8 cellular contexts compared by ENCODE assay signal in the genomic region with DNA sequence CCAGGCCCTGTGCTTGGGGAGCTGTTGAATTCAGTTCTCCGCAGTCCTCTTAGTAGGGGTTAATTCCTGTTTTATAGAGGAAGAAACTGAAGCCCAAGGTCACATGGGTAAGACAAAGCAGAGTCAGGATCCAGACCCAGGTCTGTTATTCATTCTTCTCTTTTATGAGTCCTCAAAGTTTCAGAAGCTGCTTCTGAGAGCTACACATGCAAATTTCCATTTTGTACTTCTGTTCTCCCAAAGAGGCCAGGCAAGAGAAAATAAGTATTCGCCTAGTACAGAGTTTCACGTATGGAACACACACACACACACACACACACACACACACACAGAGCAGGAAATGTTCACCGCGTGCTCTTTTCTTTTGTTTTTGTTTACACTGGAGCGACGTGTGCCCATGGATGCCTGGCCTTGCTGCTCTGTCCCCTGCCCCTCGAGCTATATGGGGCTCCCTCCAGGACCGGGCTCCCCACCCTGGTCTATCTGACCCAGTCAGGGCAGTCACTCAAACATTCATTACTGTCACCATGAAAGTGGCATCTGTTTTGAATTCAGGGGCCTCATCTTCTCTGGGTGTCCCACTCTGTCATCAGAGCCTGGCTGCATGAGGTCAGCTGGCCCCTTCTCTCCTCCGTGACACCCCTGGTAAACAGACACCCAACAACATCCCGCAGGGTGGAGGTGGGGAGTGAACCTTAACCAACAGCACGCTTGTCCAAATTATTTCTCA.
DNase-seq lines count a peak whose midpoint lies in the region; ATAC-seq, FAIRE-seq and TF ChIP-seq lines count a peak whose summit lies in the region.

No MANE protein-coding gene starts in this region.

- TF ChIP-seq RAD21 in A549 (conservative IDR thresholded peaks at IDR 0.05 in 1 of 2, IDR thresholded peaks at IDR 0.05 in 1 of 2), result no peak

- peaks cover 78% of the 10 kb centered on the region for H3K4me1 Mint-ChIP-seq in astrocyte (ENCODE audit: low read depth, unreplicated experiment)

- TF ChIP-seq EP300 in A549 (IDR thresholded peaks at IDR 0.05), result no peak

- H3K36me3 Mint-ChIP-seq in astrocyte (ENCODE audit: low read depth, unreplicated experiment), result peaks cover 16% of the 10 kb centered on the region

- peak overlapping the region; percentile 59 for H3K27ac Mint-ChIP-seq in astrocyte (ENCODE audit: unreplicated experiment)

- ATAC-seq in A549 (no peak), HG03108 (IDR thresholded peaks at IDR 0.05; ENCODE audit: unreplicated experiment) (peak; percentile 86)

- no peak for DNase-seq in A549 (ENCODE audit: low read depth in 1 of 2, low spot score in 1 of 2)
- peak; percentile 62 for DNase-seq in GM19240 (ENCODE audit: insufficient read length, low spot score)
- no peak for DNase-seq in astrocyte (ENCODE audit: low read depth)
- peak; percentile 37 for DNase-seq in retina
- DNase-seq in posterior vena cava (ENCODE audit: low spot score), result no peak
- no peak for DNase-seq in HUDEP-2 (lab: John Stamatoyannopoulos, UW; ENCODE audit: unreplicated experiment in 76 of 76)
- no peak for DNase-seq in EL

- H3K4me3 ChIP-seq in A549 (no peak overlapping the region), astrocyte (ENCODE audit: insufficient read depth, low read depth, low read length) (no peak overlapping the region)

- intact Hi-C loops in posterior vena cava (cut with DNase I), result no loop called here

- FAIRE-seq in A549 (lab: Jason Lieb, UNC) (no peak), astrocyte (lab: Jason Lieb, UNC) (no peak)

- H3K4me2 ChIP-seq in A549 (peak overlapping the region; percentile 8; the same call in 1 of the 3 replicates), astrocyte (ENCODE audit: low read length) (no peak overlapping the region)

- H4K20me1 ChIP-seq in astrocyte (ENCODE audit: insufficient read depth, low read length), result peaks cover 32% of the 10 kb centered on the region

- WGBS in A549 (ENCODE audit: missing lambda C conversion rate), result 68% methylated on average over 12 of the region's 12 CpGs

- no peak overlapping the region for H3K9ac ChIP-seq in astrocyte (ENCODE audit: low read length)

- no peaks in the 10 kb centered on the region for H3K27me3 Mint-ChIP-seq in astrocyte (ENCODE audit: low read depth, unreplicated experiment)

- POLR2A ChIA-PET in A549 (lab: Yijun Ruan, JAX), result interaction anchor here (0.6 kb wide), 1 partner anchor 23 kb away, joined by 3 read pairs; no protein-coding TSS in a partner anchor

- H3K79me2 ChIP-seq in astrocyte (ENCODE audit: insufficient read depth, low read length), result peaks cover 74% of the 10 kb centered on the region

- no peaks in the 10 kb centered on the region for H3K27me3 ChIP-seq in astrocyte (ENCODE audit: insufficient read depth, low read length)

- H3K9me3 Mint-ChIP-seq in astrocyte (ENCODE audit: unreplicated experiment), result no peaks in the 10 kb centered on the region

- TF ChIP-seq POLR2A in A549 (IDR thresholded peaks at IDR 0.05; ENCODE audit: low read length), result no peak

- TF ChIP-seq CTCF in A549 (IDR thresholded peaks at IDR 0.05), result no peak
- TF ChIP-seq CTCF in astrocyte (IDR thresholded peaks at IDR 0.05; ENCODE audit: insufficient read depth, low read depth, low read length), result no peak

- no peak overlapping the region for H2AFZ ChIP-seq in astrocyte (ENCODE audit: low read depth, low read length)

- H3K4me1 ChIP-seq in A549 (peaks cover 94% of the 10 kb centered on the region), astrocyte (ENCODE audit: insufficient read depth, low read length) (peaks cover 38% of the 10 kb centered on the region)

- H3K27ac ChIP-seq in A549, result peak overlapping the region; percentile 28 to 76; a peak in 3 of 6 replicates
- H3K27ac ChIP-seq in astrocyte (ENCODE audit: low read depth, low read length), result no peak overlapping the region

- H3K36me3 ChIP-seq in astrocyte (ENCODE audit: insufficient read depth, low read length), result peaks cover 2% of the 10 kb centered on the region

- H3K9me3 ChIP-seq in A549 (no peaks in the 10 kb centered on the region), astrocyte (ENCODE audit: insufficient read depth, low read depth, low read length) (no peaks in the 10 kb centered on the region)

- CTCF ChIA-PET in A549 (lab: Yijun Ruan, JAX), result interaction anchor here (0.6 to 1.3 kb wide), 3 partner anchors 9 to 62 kb away, joined by 3 to 4 read pairs (median 3); no protein-coding TSS in a partner anchor

- no peak overlapping the region for H3K4me3 Mint-ChIP-seq in astrocyte (ENCODE audit: unreplicated experiment)

TF ChIP-seq in A549, 52 proteins besides CTCF, POLR2A, EP300 and RAD21:
- TF ChIP-seq MAFK (IDR thresholded peaks at IDR 0.05; ENCODE audit: partially characterized antibody) (no peak), KDM1A (IDR thresholded peaks at IDR 0.05; ENCODE audit: low read depth) (no peak), CBX8 (IDR thresholded peaks at IDR 0.05) (no peak), HDAC2 (IDR thresholded peaks at IDR 0.05) (no peak), CHD4 (IDR thresholded peaks at IDR 0.05; ENCODE audit: borderline replicate concordance) (no peak)

Comparison
In these comparisons a context has a peak if more than half of its experiments do, and no peak if none do; other contexts are left out.
1. DNase-seq: peak in GM19240 (single experiment) and retina (single experiment); none in A549 (0 of 2), astrocyte (single experiment), posterior vena cava (single experiment), HUDEP-2 (0 of 76) and EL (single experiment).